Comparison of ENCODE assay signal across 1 cellular context in the genomic region with DNA sequence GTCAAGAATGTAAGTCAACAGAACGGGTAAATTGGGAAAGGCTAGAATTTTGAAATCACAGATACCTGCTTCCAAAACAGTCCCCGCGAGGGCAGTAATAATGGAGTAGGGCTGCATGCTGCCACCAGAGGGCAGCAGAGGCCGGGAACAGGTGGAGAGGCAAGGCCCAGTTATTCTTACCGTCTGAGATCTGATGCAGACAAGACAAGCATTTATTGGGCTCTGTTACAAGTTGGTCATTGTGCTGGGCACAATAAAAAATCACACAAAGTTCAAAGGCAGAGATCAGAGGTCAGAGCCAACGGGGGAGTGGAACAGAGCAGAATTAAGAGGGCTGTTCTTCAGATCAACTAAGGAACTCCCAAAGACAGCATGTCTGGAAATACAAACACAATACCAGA.
TF ChIP-seq lines count a peak whose summit lies in the region.

No MANE protein-coding gene starts in this region.

TF ChIP-seq in K562, 482 proteins besides CTCF, POLR2A, EP300 and RAD21 (continued from another document and continues in another):
- TF ChIP-seq, protein P1, sequence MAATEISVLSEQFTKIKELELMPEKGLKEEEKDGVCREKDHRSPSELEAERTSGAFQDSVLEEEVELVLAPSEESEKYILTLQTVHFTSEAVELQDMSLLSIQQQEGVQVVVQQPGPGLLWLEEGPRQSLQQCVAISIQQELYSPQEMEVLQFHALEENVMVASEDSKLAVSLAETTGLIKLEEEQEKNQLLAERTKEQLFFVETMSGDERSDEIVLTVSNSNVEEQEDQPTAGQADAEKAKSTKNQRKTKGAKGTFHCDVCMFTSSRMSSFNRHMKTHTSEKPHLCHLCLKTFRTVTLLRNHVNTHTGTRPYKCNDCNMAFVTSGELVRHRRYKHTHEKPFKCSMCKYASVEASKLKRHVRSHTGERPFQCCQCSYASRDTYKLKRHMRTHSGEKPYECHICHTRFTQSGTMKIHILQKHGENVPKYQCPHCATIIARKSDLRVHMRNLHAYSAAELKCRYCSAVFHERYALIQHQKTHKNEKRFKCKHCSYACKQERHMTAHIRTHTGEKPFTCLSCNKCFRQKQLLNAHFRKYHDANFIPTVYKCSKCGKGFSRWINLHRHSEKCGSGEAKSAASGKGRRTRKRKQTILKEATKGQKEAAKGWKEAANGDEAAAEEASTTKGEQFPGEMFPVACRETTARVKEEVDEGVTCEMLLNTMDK (IDR thresholded peaks at IDR 0.05; ENCODE audit: borderline replicate concordance, insufficient read depth, low read depth, low read length, poor library complexity, severe bottlenecking): peak; percentile 30
- TF ChIP-seq RAD51 (IDR thresholded peaks at IDR 0.05; ENCODE audit: borderline replicate concordance, low read depth) (no peak), NFXL1 (CRISPR knock-in tag; IDR thresholded peaks at IDR 0.05) (no peak), KAT2B (IDR thresholded peaks at IDR 0.05; ENCODE audit: low read depth, low read length) (no peak), CBX5 (IDR thresholded peaks at IDR 0.05; ENCODE audit: borderline replicate concordance, low read depth) (no peak), ELF4 (CRISPR knock-in tag; IDR thresholded peaks at IDR 0.05) (no peak), JUND (IDR thresholded peaks at IDR 0.05; ENCODE audit: borderline replicate concordance, low read depth, low read length) (peak; percentile 51; the same call in 1 of the 2 replicates), JUND (tag; IDR thresholded peaks at IDR 0.05; ENCODE audit: borderline replicate concordance, low read depth, low read length) (no peak), MAZ (CRISPR knock-in tag; conservative IDR thresholded peaks at IDR 0.05 in 1 of 2, IDR thresholded peaks at IDR 0.05 in 1 of 2) (0 out of 4 replicates have a peak, but pooled peaks of 1 of the 2 experiments have one; percentile 22), RCOR1 (IDR thresholded peaks at IDR 0.05; ENCODE audit: borderline replicate concordance in 1 of 2, low read depth in 2 of 2, low read length in 2 of 2) (peak in 1 of 2 experiments; percentile 54; a peak in 1 of 4 replicates), ZNF445 (CRISPR knock-in tag; IDR thresholded peaks at IDR 0.05; ENCODE audit: low read depth) (no peak), HNRNPK (IDR thresholded peaks at IDR 0.05; ENCODE audit: low read depth, low read length, poor library complexity, severe bottlenecking) (no peak), ZBTB7A (IDR thresholded peaks at IDR 0.05; ENCODE audit: borderline replicate concordance, control insufficient read depth, low read depth, low read length) (no peak)
- TF ChIP-seq, protein P2, sequence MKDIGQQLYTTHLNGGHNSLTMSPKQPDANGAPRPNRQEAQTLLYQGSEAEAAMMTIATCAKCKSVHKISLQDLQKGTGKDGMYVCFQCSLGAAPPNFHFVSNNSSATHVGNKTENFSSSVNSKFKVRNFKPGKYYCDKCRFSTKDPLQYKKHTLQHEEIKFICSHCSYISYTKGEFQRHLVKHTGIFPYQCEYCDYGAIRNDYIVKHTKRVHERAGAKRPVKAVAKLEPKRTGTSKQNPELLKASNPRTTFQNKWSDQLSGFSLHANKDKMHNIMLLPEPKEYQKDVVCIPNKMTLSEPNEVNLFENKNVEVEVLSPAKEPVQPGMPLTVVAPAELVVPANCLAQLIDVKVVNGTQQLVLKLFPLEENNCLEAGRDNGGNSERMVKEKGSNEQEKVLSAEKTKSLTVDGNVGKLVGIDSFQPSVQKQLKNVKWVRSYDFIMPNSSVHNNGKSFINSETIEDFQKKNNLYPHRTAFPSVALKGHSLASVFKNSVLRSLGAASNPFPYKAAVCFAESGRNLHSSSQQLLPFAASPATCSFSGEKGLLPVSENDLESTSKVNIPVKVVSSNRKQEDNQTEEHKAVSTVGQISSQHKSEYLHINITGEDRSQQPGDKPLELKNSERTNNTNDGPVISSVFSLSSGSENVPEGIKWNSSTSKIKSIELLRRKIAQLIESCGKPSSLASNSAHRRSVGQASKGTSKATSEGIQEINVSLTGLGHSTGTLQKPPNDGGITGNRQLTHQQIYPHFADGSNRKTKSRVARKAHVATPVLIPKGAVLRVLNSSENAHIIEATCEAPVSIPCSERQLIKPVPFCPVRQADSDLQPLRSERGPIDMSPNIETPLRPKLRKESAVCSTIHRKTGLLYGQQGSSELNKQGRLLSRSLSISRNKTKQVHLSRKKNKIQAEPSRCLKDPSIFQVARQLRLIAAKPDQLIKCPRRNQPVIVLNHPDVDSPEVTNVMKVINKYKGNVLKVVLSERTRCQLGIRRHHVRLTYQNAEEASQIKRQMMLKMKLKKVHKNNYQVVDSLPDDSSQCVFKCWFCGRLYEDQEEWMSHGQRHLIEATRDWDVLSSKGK (CRISPR knock-in tag; IDR thresholded peaks at IDR 0.05): no peak
- TF ChIP-seq, protein P3, sequence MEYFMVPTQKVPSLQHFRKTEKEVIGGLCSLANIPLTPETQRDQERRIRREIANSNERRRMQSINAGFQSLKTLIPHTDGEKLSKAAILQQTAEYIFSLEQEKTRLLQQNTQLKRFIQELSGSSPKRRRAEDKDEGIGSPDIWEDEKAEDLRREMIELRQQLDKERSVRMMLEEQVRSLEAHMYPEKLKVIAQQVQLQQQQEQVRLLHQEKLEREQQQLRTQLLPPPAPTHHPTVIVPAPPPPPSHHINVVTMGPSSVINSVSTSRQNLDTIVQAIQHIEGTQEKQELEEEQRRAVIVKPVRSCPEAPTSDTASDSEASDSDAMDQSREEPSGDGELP (CRISPR knock-in tag; IDR thresholded peaks at IDR 0.05; ENCODE audit: borderline replicate concordance): peak; percentile 51
- TF ChIP-seq, protein P4, sequence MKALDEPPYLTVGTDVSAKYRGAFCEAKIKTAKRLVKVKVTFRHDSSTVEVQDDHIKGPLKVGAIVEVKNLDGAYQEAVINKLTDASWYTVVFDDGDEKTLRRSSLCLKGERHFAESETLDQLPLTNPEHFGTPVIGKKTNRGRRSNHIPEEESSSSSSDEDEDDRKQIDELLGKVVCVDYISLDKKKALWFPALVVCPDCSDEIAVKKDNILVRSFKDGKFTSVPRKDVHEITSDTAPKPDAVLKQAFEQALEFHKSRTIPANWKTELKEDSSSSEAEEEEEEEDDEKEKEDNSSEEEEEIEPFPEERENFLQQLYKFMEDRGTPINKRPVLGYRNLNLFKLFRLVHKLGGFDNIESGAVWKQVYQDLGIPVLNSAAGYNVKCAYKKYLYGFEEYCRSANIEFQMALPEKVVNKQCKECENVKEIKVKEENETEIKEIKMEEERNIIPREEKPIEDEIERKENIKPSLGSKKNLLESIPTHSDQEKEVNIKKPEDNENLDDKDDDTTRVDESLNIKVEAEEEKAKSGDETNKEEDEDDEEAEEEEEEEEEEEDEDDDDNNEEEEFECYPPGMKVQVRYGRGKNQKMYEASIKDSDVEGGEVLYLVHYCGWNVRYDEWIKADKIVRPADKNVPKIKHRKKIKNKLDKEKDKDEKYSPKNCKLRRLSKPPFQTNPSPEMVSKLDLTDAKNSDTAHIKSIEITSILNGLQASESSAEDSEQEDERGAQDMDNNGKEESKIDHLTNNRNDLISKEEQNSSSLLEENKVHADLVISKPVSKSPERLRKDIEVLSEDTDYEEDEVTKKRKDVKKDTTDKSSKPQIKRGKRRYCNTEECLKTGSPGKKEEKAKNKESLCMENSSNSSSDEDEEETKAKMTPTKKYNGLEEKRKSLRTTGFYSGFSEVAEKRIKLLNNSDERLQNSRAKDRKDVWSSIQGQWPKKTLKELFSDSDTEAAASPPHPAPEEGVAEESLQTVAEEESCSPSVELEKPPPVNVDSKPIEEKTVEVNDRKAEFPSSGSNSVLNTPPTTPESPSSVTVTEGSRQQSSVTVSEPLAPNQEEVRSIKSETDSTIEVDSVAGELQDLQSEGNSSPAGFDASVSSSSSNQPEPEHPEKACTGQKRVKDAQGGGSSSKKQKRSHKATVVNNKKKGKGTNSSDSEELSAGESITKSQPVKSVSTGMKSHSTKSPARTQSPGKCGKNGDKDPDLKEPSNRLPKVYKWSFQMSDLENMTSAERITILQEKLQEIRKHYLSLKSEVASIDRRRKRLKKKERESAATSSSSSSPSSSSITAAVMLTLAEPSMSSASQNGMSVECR (CRISPR knock-in tag; IDR thresholded peaks at IDR 0.05): no peak
- TF ChIP-seq, protein P5, sequence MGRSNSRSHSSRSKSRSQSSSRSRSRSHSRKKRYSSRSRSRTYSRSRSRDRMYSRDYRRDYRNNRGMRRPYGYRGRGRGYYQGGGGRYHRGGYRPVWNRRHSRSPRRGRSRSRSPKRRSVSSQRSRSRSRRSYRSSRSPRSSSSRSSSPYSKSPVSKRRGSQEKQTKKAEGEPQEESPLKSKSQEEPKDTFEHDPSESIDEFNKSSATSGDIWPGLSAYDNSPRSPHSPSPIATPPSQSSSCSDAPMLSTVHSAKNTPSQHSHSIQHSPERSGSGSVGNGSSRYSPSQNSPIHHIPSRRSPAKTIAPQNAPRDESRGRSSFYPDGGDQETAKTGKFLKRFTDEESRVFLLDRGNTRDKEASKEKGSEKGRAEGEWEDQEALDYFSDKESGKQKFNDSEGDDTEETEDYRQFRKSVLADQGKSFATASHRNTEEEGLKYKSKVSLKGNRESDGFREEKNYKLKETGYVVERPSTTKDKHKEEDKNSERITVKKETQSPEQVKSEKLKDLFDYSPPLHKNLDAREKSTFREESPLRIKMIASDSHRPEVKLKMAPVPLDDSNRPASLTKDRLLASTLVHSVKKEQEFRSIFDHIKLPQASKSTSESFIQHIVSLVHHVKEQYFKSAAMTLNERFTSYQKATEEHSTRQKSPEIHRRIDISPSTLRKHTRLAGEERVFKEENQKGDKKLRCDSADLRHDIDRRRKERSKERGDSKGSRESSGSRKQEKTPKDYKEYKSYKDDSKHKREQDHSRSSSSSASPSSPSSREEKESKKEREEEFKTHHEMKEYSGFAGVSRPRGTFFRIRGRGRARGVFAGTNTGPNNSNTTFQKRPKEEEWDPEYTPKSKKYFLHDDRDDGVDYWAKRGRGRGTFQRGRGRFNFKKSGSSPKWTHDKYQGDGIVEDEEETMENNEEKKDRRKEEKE (IDR thresholded peaks at IDR 0.05; ENCODE audit: borderline replicate concordance in 1 of 2, control insufficient read depth in 1 of 2, low read depth in 2 of 2, low read length in 1 of 2): no peak
- TF ChIP-seq, protein P6, sequence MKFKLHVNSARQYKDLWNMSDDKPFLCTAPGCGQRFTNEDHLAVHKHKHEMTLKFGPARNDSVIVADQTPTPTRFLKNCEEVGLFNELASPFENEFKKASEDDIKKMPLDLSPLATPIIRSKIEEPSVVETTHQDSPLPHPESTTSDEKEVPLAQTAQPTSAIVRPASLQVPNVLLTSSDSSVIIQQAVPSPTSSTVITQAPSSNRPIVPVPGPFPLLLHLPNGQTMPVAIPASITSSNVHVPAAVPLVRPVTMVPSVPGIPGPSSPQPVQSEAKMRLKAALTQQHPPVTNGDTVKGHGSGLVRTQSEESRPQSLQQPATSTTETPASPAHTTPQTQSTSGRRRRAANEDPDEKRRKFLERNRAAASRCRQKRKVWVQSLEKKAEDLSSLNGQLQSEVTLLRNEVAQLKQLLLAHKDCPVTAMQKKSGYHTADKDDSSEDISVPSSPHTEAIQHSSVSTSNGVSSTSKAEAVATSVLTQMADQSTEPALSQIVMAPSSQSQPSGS (CRISPR knock-in tag; IDR thresholded peaks at IDR 0.05): no peak
- TF ChIP-seq, protein P7, sequence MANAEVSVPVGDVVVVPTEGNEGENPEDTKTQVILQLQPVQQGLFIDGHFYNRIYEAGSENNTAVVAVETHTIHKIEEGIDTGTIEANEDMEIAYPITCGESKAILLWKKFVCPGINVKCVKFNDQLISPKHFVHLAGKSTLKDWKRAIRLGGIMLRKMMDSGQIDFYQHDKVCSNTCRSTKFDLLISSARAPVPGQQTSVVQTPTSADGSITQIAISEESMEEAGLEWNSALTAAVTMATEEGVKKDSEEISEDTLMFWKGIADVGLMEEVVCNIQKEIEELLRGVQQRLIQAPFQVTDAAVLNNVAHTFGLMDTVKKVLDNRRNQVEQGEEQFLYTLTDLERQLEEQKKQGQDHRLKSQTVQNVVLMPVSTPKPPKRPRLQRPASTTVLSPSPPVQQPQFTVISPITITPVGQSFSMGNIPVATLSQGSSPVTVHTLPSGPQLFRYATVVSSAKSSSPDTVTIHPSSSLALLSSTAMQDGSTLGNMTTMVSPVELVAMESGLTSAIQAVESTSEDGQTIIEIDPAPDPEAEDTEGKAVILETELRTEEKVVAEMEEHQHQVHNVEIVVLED (CRISPR knock-in tag; IDR thresholded peaks at IDR 0.05): no peak
